9 cellular contexts compared by ENCODE assay signal in genomic region chr20:51542894-51543788, GRCh38. TPM values are rescaled to one million over a fixed set of nuclear protein-coding genes. Genes with fewer than 3 reads are reported as not detected.
DNase-seq lines count a peak whose midpoint lies in the region; ATAC-seq, FAIRE-seq and TF ChIP-seq lines count a peak whose summit lies in the region.
"Had no signal": no experiment of that assay in that cellular context is flagged by ENCODE, and none has a peak within 500 bp of the region (broad histone marks: within the 10 kb centered on the region; RNA-seq: fewer than 3 reads in every experiment).

No MANE protein-coding gene starts in this region.

- no peaks in the 10 kb centered on the region for H3K9me3 Mint-ChIP-seq in CD4-positive, alpha-beta T cell
- H3K9me3 Mint-ChIP-seq in nephron, result peaks cover 2% of the 10 kb centered on the region

- H3K4me1 ChIP-seq in ectodermal cell (ENCODE audit: control insufficient read depth, insufficient read depth, low read length), result peaks cover 10% of the 10 kb centered on the region

- peaks cover 39% of the 10 kb centered on the region for H3K4me1 Mint-ChIP-seq in CD4-positive, alpha-beta T cell (ENCODE audit: low read depth)
- H3K4me1 Mint-ChIP-seq in nephron, result peaks cover 19% of the 10 kb centered on the region

- CTCF ChIA-PET in CD4-positive, alpha-beta T cell (lab: Charles Lee), result interaction anchor here (0.6 to 3.6 kb wide), 15 partner anchors 12 to 157 kb away, joined by 3 to 15 read pairs (median 4); no protein-coding TSS in a partner anchor

- 34 to 36% methylated on average over 30 of the region's 30 CpGs for WGBS in ectodermal cell, 2 experiments

- H3K4me3 Mint-ChIP-seq in CD4-positive, alpha-beta T cell, result peak overlapping the region; percentile 89
- H3K4me3 Mint-ChIP-seq in nephron, result peak overlapping the region; percentile 45 to 66 (median 65)

- no peak for TF ChIP-seq CTCF in CD4-positive, alpha-beta T cell (IDR thresholded peaks at IDR 0.05)
- TF ChIP-seq CTCF in nephron (IDR thresholded peaks at IDR 0.05; ENCODE audit: unreplicated experiment in 3 of 3) (no peak), D721Med (IDR thresholded peaks at IDR 0.05; ENCODE audit: insufficient read depth, missing control alignments) (no peak)

- peaks cover 33% of the 10 kb centered on the region for H3K36me3 Mint-ChIP-seq in CD4-positive, alpha-beta T cell (ENCODE audit: low read depth)
- H3K36me3 Mint-ChIP-seq in nephron (ENCODE audit: low read depth), result no peaks in the 10 kb centered on the region

- no peaks in the 10 kb centered on the region for H3K27me3 ChIP-seq in CD4-positive, alpha-beta T cell (ENCODE audit: control insufficient read depth, insufficient read depth, low read length)
- H3K27me3 ChIP-seq in ectodermal cell (ENCODE audit: control insufficient read depth, insufficient read depth, low read length, poor library complexity, severe bottlenecking), result peaks cover 39% of the 10 kb centered on the region
- H3K27me3 ChIP-seq: adrenal gland had no signal

- no peaks in the 10 kb centered on the region for H3K27me3 Mint-ChIP-seq in CD4-positive, alpha-beta T cell
- H3K27me3 Mint-ChIP-seq in nephron (ENCODE audit: low read depth), result peaks cover 72% of the 10 kb centered on the region

- H3K27ac Mint-ChIP-seq in CD4-positive, alpha-beta T cell, result peak overlapping the region; percentile 79
- no peak overlapping the region for H3K27ac Mint-ChIP-seq in nephron

- no peak for DNase-seq in CD4-positive, alpha-beta T cell
- DNase-seq in HuH-7.5 (ENCODE audit: low spot score) (peak; percentile 39), SHP77 treated with DMSO at 0.1 percent for 48 hours (lab: John Stamatoyannopoulos, UW) (no peak), SK-N-DZ (ENCODE audit: low spot score) (no peak), DMS53 treated with DMSO at 0.1 percent for 48 hours (lab: John Stamatoyannopoulos, UW; ENCODE audit: unreplicated experiment) (no peak), D721Med (ENCODE audit: insufficient read length, low spot score) (no peak)

- H3K4me3 ChIP-seq in ectodermal cell (ENCODE audit: insufficient read depth, low read depth, low read length), result peak overlapping the region; percentile 25

- ATAC-seq in CD4-positive, alpha-beta T cell (ENCODE audit: poor library complexity), result no peak

- H3K27ac ChIP-seq in CD4-positive, alpha-beta T cell (ENCODE audit: low read depth, low read length), result peak overlapping the region; percentile 29
- H3K27ac ChIP-seq in ectodermal cell (ENCODE audit: insufficient read depth, low read depth, low read length, poor library complexity, severe bottlenecking), result no peak overlapping the region

- no peaks in the 10 kb centered on the region for H3K9me3 ChIP-seq in CD4-positive, alpha-beta T cell (ENCODE audit: control insufficient read depth, low read length)
- no peaks in the 10 kb centered on the region for H3K9me3 ChIP-seq in ectodermal cell (ENCODE audit: control insufficient read depth, low read length)
- H3K9me3 ChIP-seq: adrenal gland had no signal

- no peak for FAIRE-seq in D721Med (lab: Jason Lieb, UNC)

- POLR2A ChIA-PET in CD4-positive, alpha-beta T cell (lab: Charles Lee), result interaction anchor here (0.5 to 4.2 kb wide), 15 partner anchors 9 to 612 kb away, joined by 3 to 37 read pairs (median 4); partner anchors contain the start of genes ADNP, DPM1 and MOCS3

- H3K36me3 ChIP-seq in ectodermal cell (ENCODE audit: control insufficient read depth, insufficient read depth, low read length), result no peaks in the 10 kb centered on the region
- H3K36me3 ChIP-seq: adrenal gland had no signal

- intact Hi-C loops in CD4-positive, alpha-beta T cell (cut with DNase I, micrococcal nuclease), result loop anchor here (5.0 kb wide), 5 partner anchors 41 to 156 kb away; no protein-coding TSS in a partner anchor

RNA-seq across cellular contexts. Expression of gene NFATC2, which starts 0.6 kb away (rescaled TPM):
- total RNA-seq in CD4-positive, alpha-beta T cell, result 10 to 100 TPM; 32.5 to 33.2 TPM
- 0.43 TPM for polyA plus RNA-seq in ectodermal cell (2013, experiment 1 of 4)
- 0.68 TPM for polyA plus RNA-seq in ectodermal cell (2013, experiment 2 of 4)
- 0.64 TPM for polyA plus RNA-seq in ectodermal cell (2013, experiment 3 of 4)
- polyA plus RNA-seq in ectodermal cell (2013, experiment 4 of 4), result 0.89 TPM
- not detected in 2 replicates for polyA plus RNA-seq in SK-N-DZ (2014; cell fraction: cytosol; rRNA removed)
- polyA plus RNA-seq in SK-N-DZ (2014; cell fraction: nucleus; rRNA removed), result not detected in 2 replicates
